In the genomic region with DNA sequence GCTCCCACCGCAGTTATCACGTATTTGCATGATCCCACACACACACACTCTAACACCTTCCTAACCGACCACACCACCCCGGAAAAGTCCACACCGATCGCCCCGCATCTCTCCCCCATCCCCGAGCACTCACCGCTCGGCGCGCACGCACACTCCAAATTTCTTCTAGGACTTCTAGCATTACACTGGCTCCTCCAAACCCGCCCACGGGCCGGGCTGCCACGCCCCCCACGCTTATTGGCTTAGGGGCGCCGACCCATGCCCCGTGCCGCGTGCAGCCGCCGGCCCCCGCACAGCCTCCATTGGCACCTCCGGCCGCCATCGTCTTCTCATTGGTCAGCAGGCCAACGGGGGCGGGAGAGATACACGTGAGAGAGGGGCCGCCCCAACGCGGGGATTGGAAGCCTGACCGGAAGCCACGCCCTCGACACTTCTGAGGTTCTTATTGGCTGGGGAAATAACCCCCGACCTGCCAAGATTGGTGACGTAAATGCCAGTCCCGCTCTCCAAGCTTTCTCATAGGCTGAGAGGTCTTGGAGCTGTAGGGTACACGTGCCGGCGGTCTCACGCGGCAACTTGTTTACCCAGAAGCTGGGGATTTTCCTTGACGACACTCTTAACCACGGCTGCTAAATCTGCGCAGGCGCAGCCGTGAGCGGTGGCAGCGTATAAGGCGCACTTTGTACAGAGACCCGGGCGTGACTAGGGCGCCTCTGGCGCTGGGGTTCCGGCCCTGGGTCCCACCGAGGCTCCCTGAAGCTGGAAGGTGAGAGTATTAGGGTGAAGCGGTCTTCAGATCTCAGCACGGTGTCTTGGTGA, we compare ENCODE assay signal across 8 cellular contexts. TPM values are rescaled to one million over a fixed set of nuclear protein-coding genes. Genes with fewer than 3 reads are reported as not detected.
DNase-seq lines count a peak whose midpoint lies in the region; ATAC-seq and TF ChIP-seq lines count a peak whose summit lies in the region.

No MANE protein-coding gene starts in this region.

- H3K27me3 ChIP-seq in H7 (ENCODE audit: control insufficient read depth, insufficient read depth, low read length) (no peaks in the 10 kb centered on the region), foreskin keratinocyte (no peaks in the 10 kb centered on the region), neuron (ENCODE audit: insufficient read depth, low read length) (no peaks in the 10 kb centered on the region), subcutaneous abdominal adipose tissue (ENCODE audit: control insufficient read depth in 5 of 5, insufficient read depth in 4 of 5, low read length in 5 of 5) (peaks cover 0 to 5% (median 0%) of the 10 kb centered on the region in 5 donors)

- ATAC-seq in foreskin keratinocyte = peak; percentile 71

- H3K4me1 ChIP-seq in foreskin keratinocyte = peaks cover 9% of the 10 kb centered on the region
- H3K4me1 ChIP-seq in neuron (ENCODE audit: insufficient read depth, low read length) = peaks cover 62% of the 10 kb centered on the region
- H3K4me1 ChIP-seq in subcutaneous abdominal adipose tissue (ENCODE audit: control insufficient read depth in 5 of 5, insufficient read depth in 5 of 5, low read length in 5 of 5) = peaks cover 23 to 72% (median 58%) of the 10 kb centered on the region in 5 donors

- H3K9me3 ChIP-seq in neuron (ENCODE audit: low read length) (no peaks in the 10 kb centered on the region), subcutaneous abdominal adipose tissue (ENCODE audit: control insufficient read depth in 5 of 5, low read length in 5 of 5) (peaks cover 0 to 2% (median 0%) of the 10 kb centered on the region in 5 donors)

- peak overlapping the region; percentile 88 to 99 (median 95) for H3K9ac ChIP-seq in subcutaneous abdominal adipose tissue (ENCODE audit: low read length in 5 of 5)

- H3K36me3 ChIP-seq in H7 (replicated peaks; ENCODE audit: control insufficient read depth, insufficient read depth, low read length) = peaks cover 10% of the 10 kb centered on the region
- peaks cover 22% of the 10 kb centered on the region for H3K36me3 ChIP-seq in neuron (ENCODE audit: insufficient read depth, low read length)
- peaks cover 2 to 28% (median 22%) of the 10 kb centered on the region in 5 donors for H3K36me3 ChIP-seq in subcutaneous abdominal adipose tissue (ENCODE audit: control insufficient read depth in 5 of 5, insufficient read depth in 5 of 5, low read length in 5 of 5)

- TF ChIP-seq POLR2A in Raji (IDR thresholded peaks at IDR 0.05; ENCODE audit: insufficient read depth, low read depth, low read length) = peak; percentile 49

- TF ChIP-seq CTCF in foreskin keratinocyte (conservative IDR thresholded peaks at IDR 0.05) = peak; percentile 41

- no peak overlapping the region for H2AFZ ChIP-seq in neuron (ENCODE audit: low read depth, low read length)

- H3K27ac ChIP-seq in foreskin keratinocyte (peak overlapping the region; percentile 99), subcutaneous abdominal adipose tissue (ENCODE audit: low read depth, low read length) (peak overlapping the region; percentile 99)

- H3K4me3 ChIP-seq in H7 (ENCODE audit: insufficient read depth, low read depth, low read length) (peak overlapping the region; percentile 68), neuron (ENCODE audit: low read length) (peak overlapping the region; percentile 51), subcutaneous abdominal adipose tissue (ENCODE audit: low read depth in 1 of 5, low read length in 5 of 5) (peak overlapping the region; percentile 97 to 100 (median 100))

- in situ Hi-C loops in G401 (cut with HindIII; ENCODE audit: low sequenced_read_pairs) = no loop called here

- DNase-seq in G401 (ENCODE audit: low spot score) = peak; percentile 100
- peak; percentile 99 for DNase-seq in H7
- DNase-seq in M059J (ENCODE audit: low read depth) = peak; percentile 100
- peak; percentile 99 for DNase-seq in activated gamma-delta T cell (lab: John Stamatoyannopoulos, UW)
- peak; percentile 100 for DNase-seq in foreskin keratinocyte

RNA-seq across cellular contexts. Expression of a gene that starts 4.2 kb away (rescaled TPM):
- 29.0 and 34.0 TPM in 2 replicates for total RNA-seq in G401 (2014; rRNA removed; shearing (Covaris generic))
- total RNA-seq in H7 (2014; rRNA removed; shearing (Covaris generic)) = 19.2 and 32.4 TPM in 2 replicates
- 10.6 and 18.4 TPM in 2 replicates for total RNA-seq in M059J (2014; rRNA removed; shearing (Covaris generic))
- total RNA-seq in foreskin keratinocyte = 25.8 and 28.2 TPM in 2 replicates
- polyA plus RNA-seq in foreskin keratinocyte = 15.2 and 19.9 TPM in 2 replicates

RNA-seq across cellular contexts. Expression of a gene that starts 6.4 kb away (rescaled TPM):
- total RNA-seq in G401 (2014; rRNA removed; shearing (Covaris generic)) = 1.0 and 1.4 TPM in 2 replicates
- total RNA-seq in H7 (2014; rRNA removed; shearing (Covaris generic)) = 7.3 and 10.5 TPM in 2 replicates
- total RNA-seq in M059J (2014; rRNA removed; shearing (Covaris generic)) = 3.8 and 4.4 TPM in 2 replicates
- total RNA-seq in foreskin keratinocyte = 5.5 and 6.9 TPM in 2 replicates
- polyA plus RNA-seq in foreskin keratinocyte = 15.2 and 17.7 TPM in 2 replicates

RNA-seq across cellular contexts. Expression of a gene that starts 19.8 kb away (rescaled TPM):
- 37.8 and 60.6 TPM in 2 replicates for total RNA-seq in G401 (2014; rRNA removed; shearing (Covaris generic))
- total RNA-seq in H7 (2014; rRNA removed; shearing (Covaris generic)) = 27.7 and 40.7 TPM in 2 replicates
- total RNA-seq in M059J (2014; rRNA removed; shearing (Covaris generic)) = 27.5 and 31.5 TPM in 2 replicates
- total RNA-seq in foreskin keratinocyte = 23.0 and 24.9 TPM in 2 replicates
- 24.1 and 25.4 TPM in 2 replicates for polyA plus RNA-seq in foreskin keratinocyte

RNA-seq across cellular contexts. Expression of a gene that starts 32.5 kb away (rescaled TPM):
- 1.1 and 3.9 TPM in 2 replicates for total RNA-seq in G401 (2014; rRNA removed; shearing (Covaris generic))
- 1.3 and 2.1 TPM in 2 replicates for total RNA-seq in H7 (2014; rRNA removed; shearing (Covaris generic))
- total RNA-seq in M059J (2014; rRNA removed; shearing (Covaris generic)) = 0.22 and 0.94 TPM in 2 replicates
- 1.0 and 1.1 TPM in 2 replicates for total RNA-seq in foreskin keratinocyte
- 2.6 and 2.8 TPM in 2 replicates for polyA plus RNA-seq in foreskin keratinocyte

RNA-seq across cellular contexts. Expression of a gene that starts 33.6 kb away (rescaled TPM):
- total RNA-seq in G401 (2014; rRNA removed; shearing (Covaris generic)) = 24.3 and 25.6 TPM in 2 replicates
- 9.9 and 10.7 TPM in 2 replicates for total RNA-seq in H7 (2014; rRNA removed; shearing (Covaris generic))
- total RNA-seq in M059J (2014; rRNA removed; shearing (Covaris generic)) = 3.9 and 6.8 TPM in 2 replicates
- total RNA-seq in foreskin keratinocyte = 8.0 and 8.5 TPM in 2 replicates
- 8.6 and 9.8 TPM in 2 replicates for polyA plus RNA-seq in foreskin keratinocyte

Comparison
In these comparisons a context has a peak if more than half of its experiments do, and no peak if none do; other contexts are left out.
1. Peak in every context shown above with its lines: DNase-seq, ATAC-seq, H3K4me3 ChIP-seq and H3K27ac ChIP-seq.